ENCODE assay signal across 7 cellular contexts in genomic region chr1:119870917-119871486, GRCh38. TPM values are rescaled to one million over a fixed set of nuclear protein-coding genes. Genes with fewer than 3 reads are reported as not detected.
A peak's percentile ranks its signal among the peaks of the same experiment; 100 is the strongest.
DNase-seq lines count a peak whose midpoint lies in the region; ATAC-seq and TF ChIP-seq lines count a peak whose summit lies in the region.

No MANE protein-coding gene starts in this region.

- H3K36me3 ChIP-seq in adrenal gland (replicated peaks in 1 of 2): no peaks in the 10 kb centered on the region
- H3K36me3 ChIP-seq in right atrium auricular region: no peaks in the 10 kb centered on the region

- H3K27ac ChIP-seq in adrenal gland (peak overlapping the region in 1 of 5 donors; percentile 0), right atrium auricular region (no peak overlapping the region)

- no peak overlapping the region for H3K4me3 ChIP-seq in NB4 (ENCODE audit: low read depth, low read length)
- peak overlapping the region in 1 of 4 donors; percentile 27 for H3K4me3 ChIP-seq in adrenal gland
- peak overlapping the region in 1 of 2 donors; percentile 25 for H3K4me3 ChIP-seq in right atrium auricular region

- no peak for TF ChIP-seq POLR2A in NB4 (IDR thresholded peaks at IDR 0.05; ENCODE audit: extremely low read depth, insufficient read length)
- TF ChIP-seq POLR2A in adrenal gland (IDR thresholded peaks at IDR 0.05): no peak

- H3K27me3 ChIP-seq in adrenal gland (no peaks in the 10 kb centered on the region), right atrium auricular region (no peaks in the 10 kb centered on the region)

- 30 to 35% (median 33%) methylated on average over 15 to 16 of the region's 16 CpGs for WGBS in adrenal gland, 4 donors

- no peaks in the 10 kb centered on the region for H3K9me3 ChIP-seq in adrenal gland (replicated peaks in 1 of 3)
- H3K9me3 ChIP-seq in right atrium auricular region: no peaks in the 10 kb centered on the region

- intact Hi-C loops in adrenal gland (cut with DNase I): no loop called here

- H3K4me1 ChIP-seq in adrenal gland (replicated peaks in 1 of 2): no peaks in the 10 kb centered on the region
- peaks cover 0 to 16% of the 10 kb centered on the region in 2 donors for H3K4me1 ChIP-seq in right atrium auricular region

- TF ChIP-seq CTCF in GM12872 (IDR thresholded peaks at IDR 0.05; ENCODE audit: insufficient read depth, low read depth, low read length) (peak; percentile 95), NB4 (IDR thresholded peaks at IDR 0.05; ENCODE audit: low read depth, low read length) (peak; percentile 98), adrenal gland (IDR thresholded peaks at IDR 0.05) (peak; percentile 66 to 82 (median 80)), right atrium auricular region (IDR thresholded peaks at IDR 0.05) (peak; percentile 77 to 89)

- no peak for ATAC-seq in GM21786 (IDR thresholded peaks at IDR 0.05; ENCODE audit: unreplicated experiment)

- DNase-seq in NB4 (ENCODE audit: low read depth) (peak; percentile 76), SKM-1 (lab: John Stamatoyannopoulos, UW; ENCODE audit: unreplicated experiment) (peak; percentile 56), adrenal gland (peak; percentile 69 to 88 (median 78)), right atrium auricular region (ENCODE audit: low spot score) (peak; percentile 83), renal cortical epithelial cell (ENCODE audit: low read depth) (peak; percentile 62)

RNA-seq across cellular contexts. Expression of gene ADAM30, which starts 25.3 kb away (rescaled TPM):
- total RNA-seq in adrenal gland (not detected), right atrium auricular region (not detected), renal cortical epithelial cell (not detected in 2 replicates)
- polyA plus RNA-seq in adrenal gland: not detected

RNA-seq across cellular contexts. Expression of gene REG4, which starts 59.7 kb away (rescaled TPM):
- total RNA-seq in adrenal gland: not detected
- not detected for polyA plus RNA-seq in adrenal gland
- total RNA-seq in right atrium auricular region: not detected
- not detected in 2 replicates for total RNA-seq in renal cortical epithelial cell
